ENCODE assay signal across 1 cellular context in genomic region chr9:20636883-20637440, GRCh38.
A peak's percentile ranks its signal among the peaks of the same experiment; 100 is the strongest.
TF ChIP-seq lines count a peak whose summit lies in the region.

No MANE protein-coding gene starts in this region.

TF ChIP-seq in HEK293, 187 proteins besides CTCF, POLR2A, EP300 and RAD21 (continued from another document):
- peak; percentile 61 for TF ChIP-seq PRDM6 (tag by site-specific recombination; IDR thresholded peaks at IDR 0.05)
- no peak for TF ChIP-seq ZNF433 (tag by site-specific recombination; IDR thresholded peaks at IDR 0.05; ENCODE audit: low read depth)
- no peak for TF ChIP-seq ZBTB48 (tag by site-specific recombination; IDR thresholded peaks at IDR 0.05)
- no peak for TF ChIP-seq ZNF133 (tag by site-specific recombination; IDR thresholded peaks at IDR 0.05)
- TF ChIP-seq ZNF670 (tag by site-specific recombination; IDR thresholded peaks at IDR 0.05; ENCODE audit: low read depth), result no peak
- no peak for TF ChIP-seq ZEB2 (tag by site-specific recombination; IDR thresholded peaks at IDR 0.05)
- peak; percentile 49; the same call in 1 of the 2 replicates for TF ChIP-seq MZF1 (tag by site-specific recombination; IDR thresholded peaks at IDR 0.05; ENCODE audit: borderline replicate concordance)
- TF ChIP-seq ZNF530 (tag by site-specific recombination; IDR thresholded peaks at IDR 0.05; ENCODE audit: low read depth), result no peak
- no peak for TF ChIP-seq ZNF792 (tag by site-specific recombination; IDR thresholded peaks at IDR 0.05)
- TF ChIP-seq REST (tag by site-specific recombination; IDR thresholded peaks at IDR 0.05), result no peak
- no peak for TF ChIP-seq ZNF571 (tag by site-specific recombination; IDR thresholded peaks at IDR 0.05)
- TF ChIP-seq KLF17 (tag by site-specific recombination; IDR thresholded peaks at IDR 0.05), result no peak
- peak; percentile 41; the same call in 1 of the 2 replicates for TF ChIP-seq PRDM4 (tag by site-specific recombination; IDR thresholded peaks at IDR 0.05)
- TF ChIP-seq ZNF830 (tag by site-specific recombination; IDR thresholded peaks at IDR 0.05; ENCODE audit: low read depth), result no peak
- no peak for TF ChIP-seq ZNF692 (tag by site-specific recombination; IDR thresholded peaks at IDR 0.05)
- no peak for TF ChIP-seq HOXD13 (CRISPR knock-in tag; IDR thresholded peaks at IDR 0.05; ENCODE audit: borderline replicate concordance)
- no peak for TF ChIP-seq ZBTB6 (tag by site-specific recombination; IDR thresholded peaks at IDR 0.05)
- no peak for TF ChIP-seq ZNF157 (tag by site-specific recombination; IDR thresholded peaks at IDR 0.05)
- TF ChIP-seq ZNF560 (tag by site-specific recombination; IDR thresholded peaks at IDR 0.05; ENCODE audit: borderline replicate concordance), result no peak
- no peak for TF ChIP-seq HOXC10 (CRISPR knock-in tag; IDR thresholded peaks at IDR 0.05)
- TF ChIP-seq ZNF341 (tag by site-specific recombination; IDR thresholded peaks at IDR 0.05; ENCODE audit: low read depth), result peak; percentile 29; the same call in 1 of the 2 replicates
TF ChIP-seq in HEK293: peak in this region for 5.
